Comparison of ENCODE assay signal across 9 cellular contexts in the genomic region with DNA sequence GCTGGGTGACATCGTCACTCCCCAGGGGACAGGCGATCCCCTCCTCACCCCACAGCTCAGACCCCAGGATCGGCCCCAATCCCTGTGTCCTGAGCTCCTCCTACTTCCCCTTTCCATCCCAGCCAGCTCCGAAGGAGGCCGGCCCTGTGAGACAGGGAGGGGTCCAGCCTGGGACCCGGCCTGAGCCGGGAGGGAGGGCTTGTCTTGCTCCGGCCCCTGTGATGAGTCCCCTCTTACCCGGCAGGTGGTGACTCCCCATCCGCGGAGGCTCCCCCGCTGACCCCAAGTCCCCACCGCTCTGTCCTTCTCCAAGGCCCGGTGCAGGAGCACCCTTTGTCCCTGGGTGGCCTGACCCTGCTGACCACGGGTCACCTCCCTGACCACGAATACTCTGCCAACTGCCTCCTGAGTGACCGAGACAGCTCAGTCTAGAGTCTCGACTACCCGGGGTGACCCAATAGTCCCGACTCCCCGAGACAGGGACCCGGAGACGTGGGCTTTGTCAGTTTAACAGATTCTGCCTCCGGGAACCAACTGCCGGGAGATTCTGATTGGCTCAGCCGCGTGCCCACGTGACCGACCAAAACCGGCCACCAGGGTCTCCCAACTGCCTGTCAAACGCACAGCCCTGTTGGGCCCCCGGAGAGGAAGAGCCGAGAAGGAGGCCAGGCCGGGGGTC.
A peak's percentile ranks its signal among the peaks of the same experiment; 100 is the strongest.
DNase-seq lines count a peak whose midpoint lies in the region; TF ChIP-seq lines count a peak whose summit lies in the region.
"Had no signal": no experiment of that assay in that cellular context is flagged by ENCODE, and none has a peak within 500 bp of the region (broad histone marks: within the 10 kb centered on the region; RNA-seq: fewer than 3 reads in every experiment).

No MANE protein-coding gene starts in this region.

- peaks cover 0 to 4% (median 0%) of the 10 kb centered on the region in 3 donors for H3K36me3 ChIP-seq in tibial artery
- H3K36me3 ChIP-seq in effector memory CD4-positive, alpha-beta T cell (ENCODE audit: control insufficient read depth, insufficient read depth, low read length) = no peaks in the 10 kb centered on the region

- DNase-seq in DMS153 treated with DMSO at 0.1 percent for 48 hours (lab: John Stamatoyannopoulos, UW; ENCODE audit: unreplicated experiment) (peak; percentile 33), DMS153 (lab: John Stamatoyannopoulos, UW) (no peak), NCI-H1092 treated with DMSO at 0.1 percent for 48 hours (lab: John Stamatoyannopoulos, UW) (peak; percentile 85), dermis blood vessel endothelial cell (peak; percentile 53), lung microvascular endothelial cell (ENCODE audit: low read depth in 2 of 2) (peak; percentile 26 to 42), tibial artery (peak; percentile 57 to 73), RKO (ENCODE audit: low spot score) (no peak)
- no peak for DNase-seq in effector memory CD4-positive, alpha-beta T cell

- no peak for TF ChIP-seq CTCF in tibial artery (IDR thresholded peaks at IDR 0.05)

- peaks cover 0 to 6% (median 0%) of the 10 kb centered on the region in 4 donors for H3K4me1 ChIP-seq in tibial artery
- H3K4me1 ChIP-seq in effector memory CD4-positive, alpha-beta T cell (ENCODE audit: control insufficient read depth, insufficient read depth, low read length, poor library complexity, severe bottlenecking) = no peaks in the 10 kb centered on the region

- no peaks in the 10 kb centered on the region for H3K9me3 ChIP-seq in tibial artery
- H3K9me3 ChIP-seq in effector memory CD4-positive, alpha-beta T cell (ENCODE audit: control insufficient read depth, low read length) = no peaks in the 10 kb centered on the region

- intact Hi-C loops in tibial artery (cut with DNase I; ENCODE audit: low total_unique reads) = no loop called here

- no peaks in the 10 kb centered on the region for H3K27me3 ChIP-seq in tibial artery
- H3K27me3 ChIP-seq in effector memory CD4-positive, alpha-beta T cell (replicated peaks; ENCODE audit: control insufficient read depth, insufficient read depth, low read length, poor library complexity, severe bottlenecking) = no peaks in the 10 kb centered on the region

- peak overlapping the region; percentile 60 to 68 for H3K4me3 ChIP-seq in tibial artery
- no peak overlapping the region for H3K4me3 ChIP-seq in effector memory CD4-positive, alpha-beta T cell (ENCODE audit: insufficient read depth, low read depth, low read length, poor library complexity, severe bottlenecking)

- H3K27ac ChIP-seq in tibial artery = peak overlapping the region; percentile 63 to 65
- H3K27ac ChIP-seq in effector memory CD4-positive, alpha-beta T cell (ENCODE audit: insufficient read depth, low read length, poor library complexity, severe bottlenecking) = no peak overlapping the region
- H3K27ac ChIP-seq: 22Rv1 had no signal

Comparison
In these comparisons a context has a peak if more than half of its experiments do, and no peak if none do; other contexts are left out.
1. DNase-seq: peak in DMS153 treated with DMSO at 0.1 percent for 48 hours (single experiment), NCI-H1092 treated with DMSO at 0.1 percent for 48 hours (single experiment), dermis blood vessel endothelial cell (single experiment), lung microvascular endothelial cell (2 of 2) and tibial artery (2 of 2); none in DMS153 (single experiment), effector memory CD4-positive, alpha-beta T cell (0 of 3) and RKO (single experiment).